8 cellular contexts compared by ENCODE assay signal in genomic region chr13:50244913-50245574, GRCh38.
A peak's percentile ranks its signal among the peaks of the same experiment; 100 is the strongest.
DNase-seq lines count a peak whose midpoint lies in the region; ATAC-seq and TF ChIP-seq lines count a peak whose summit lies in the region.

No MANE protein-coding gene starts in this region.

- H3K27me3 Mint-ChIP-seq in activated CD4-positive, alpha-beta memory T cell treated with anti-CD3 and anti-CD28 coated beads for 36 hours: peaks cover 30% of the 10 kb centered on the region

- no peaks in the 10 kb centered on the region for H3K36me3 ChIP-seq in A673 (ENCODE audit: insufficient read depth, low read length, poor library complexity, severe bottlenecking)

- H3K4me1 ChIP-seq in A673 (ENCODE audit: insufficient read depth, low read length, poor library complexity, severe bottlenecking): no peaks in the 10 kb centered on the region

- no peaks in the 10 kb centered on the region for H3K9me3 Mint-ChIP-seq in activated CD4-positive, alpha-beta memory T cell treated with anti-CD3 and anti-CD28 coated beads for 36 hours

- DNase-seq in Daoy (ENCODE audit: low read depth): peak; percentile 84
- DNase-seq in HT-29 (ENCODE audit: low spot score): peak; percentile 96
- DNase-seq in activated CD4-positive, alpha-beta memory T cell treated with anti-CD3 and anti-CD28 coated beads for 36 hours: peak; percentile 85
- DNase-seq in foreskin melanocyte: peak; percentile 72
- peak; percentile 22 for DNase-seq in stimulated activated CD8-positive, alpha-beta memory T cell treated with anti-CD3 and anti-CD28 coated beads, Interleukin-4, amount 100 ng/mL, for 24 hours (ENCODE audit: low read depth)
- no peak for DNase-seq in A673 (ENCODE audit: low spot score)
- DNase-seq in COR-L47 (lab: John Stamatoyannopoulos, UW): no peak

- H3K9me3 ChIP-seq in A673 (ENCODE audit: low read depth, low read length, poor library complexity, severe bottlenecking): no peaks in the 10 kb centered on the region

- no peak overlapping the region for H3K27ac Mint-ChIP-seq in activated CD4-positive, alpha-beta memory T cell treated with anti-CD3 and anti-CD28 coated beads for 36 hours

- H3K4me3 Mint-ChIP-seq in activated CD4-positive, alpha-beta memory T cell treated with anti-CD3 and anti-CD28 coated beads for 36 hours: no peak overlapping the region

- no TSS peak for BruUV-seq in A673 (replicated peaks; lab: Mats Ljungman, UMichigan)

- H3K27me3 ChIP-seq in A673 (replicated peaks; ENCODE audit: insufficient read depth, low read depth, low read length, poor library complexity): no peaks in the 10 kb centered on the region

- H3K4me3 ChIP-seq in A673 (ENCODE audit: low read depth, low read length, poor library complexity, severe bottlenecking): no peak overlapping the region

- CTCF ChIA-PET in activated CD4-positive, alpha-beta memory T cell treated with anti-CD3 and anti-CD28 coated beads for 36 hours (lab: Charles Lee): interaction anchor here (1.0 to 1.1 kb wide), 3 partner anchors 19 to 122 kb away, joined by 3 to 5 read pairs (median 3); no protein-coding TSS in a partner anchor
- CTCF ChIA-PET in A673 (lab: Charles Lee): no interaction called here

- H3K36me3 Mint-ChIP-seq in activated CD4-positive, alpha-beta memory T cell treated with anti-CD3 and anti-CD28 coated beads for 36 hours: no peaks in the 10 kb centered on the region

- intact Hi-C loops in activated CD4-positive, alpha-beta memory T cell treated with anti-CD3 and anti-CD28 coated beads for 36 hours (cut with micrococcal nuclease): loop anchor here (1.0 to 5.0 kb wide), 7 partner anchors 8 to 667 kb away; no protein-coding TSS in a partner anchor
- intact Hi-C loops in A673 (cut with micrococcal nuclease; ENCODE audit: unreplicated experiment): no loop called here

- H3K4me1 Mint-ChIP-seq in activated CD4-positive, alpha-beta memory T cell treated with anti-CD3 and anti-CD28 coated beads for 36 hours (ENCODE audit: low read depth): peaks cover 41% of the 10 kb centered on the region

- ATAC-seq in GM21515 (IDR thresholded peaks at IDR 0.05; ENCODE audit: unreplicated experiment): peak; percentile 91

- H3K27ac ChIP-seq in A673 (ENCODE audit: low read depth, low read length, poor library complexity, severe bottlenecking): no peak overlapping the region

- no peak for TF ChIP-seq CTCF in A673 (conservative IDR thresholded peaks at IDR 0.05; ENCODE audit: low read depth, low read length)

- POLR2A ChIA-PET in activated CD4-positive, alpha-beta memory T cell treated with anti-CD3 and anti-CD28 coated beads for 36 hours (lab: Charles Lee): interaction anchor here (0.7 to 2.1 kb wide), 9 partner anchors 9 to 170 kb away, joined by 3 to 16 read pairs (median 5); no protein-coding TSS in a partner anchor
- POLR2A ChIA-PET in A673 (lab: Charles Lee; ENCODE audit: low non-redundant PET): no interaction called here

Comparison
In these comparisons a context has a peak if more than half of its experiments do, and no peak if none do; other contexts are left out.
1. DNase-seq: peak in Daoy (single experiment), HT-29 (single experiment), activated CD4-positive, alpha-beta memory T cell treated with anti-CD3 and anti-CD28 coated beads for 36 hours (single experiment), foreskin melanocyte (single experiment) and stimulated activated CD8-positive, alpha-beta memory T cell treated with anti-CD3 and anti-CD28 coated beads, Interleukin-4, amount 100 ng/mL, for 24 hours (single experiment); none in A673 (single experiment) and COR-L47 (single experiment).